In the genomic region with DNA sequence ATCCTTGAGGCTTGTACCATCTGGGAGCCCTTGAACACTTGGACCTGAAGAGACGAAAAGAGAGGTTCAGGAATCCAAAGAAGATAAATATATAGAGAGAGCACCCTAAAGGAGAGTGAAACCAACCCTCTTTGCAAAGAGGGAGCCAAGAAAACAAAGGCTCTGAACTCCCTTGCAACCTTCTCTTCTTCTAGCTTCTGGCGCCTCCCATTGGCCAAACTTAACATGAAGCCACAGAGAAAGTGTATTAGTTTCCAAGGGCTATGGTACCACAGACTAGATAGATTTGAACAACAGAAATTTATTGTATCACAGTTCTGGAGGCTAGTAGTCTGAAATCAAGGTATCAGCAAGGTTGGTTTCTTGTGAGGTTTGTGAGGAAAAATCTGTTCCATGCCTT, we compare ENCODE assay signal across 9 cellular contexts.
DNase-seq lines count a peak whose midpoint lies in the region; ATAC-seq, FAIRE-seq and TF ChIP-seq lines count a peak whose summit lies in the region.
"Had no signal": no experiment of that assay in that cellular context is flagged by ENCODE, and none has a peak within 500 bp of the region (broad histone marks: within the 10 kb centered on the region; RNA-seq: fewer than 3 reads in every experiment).

No MANE protein-coding gene starts in this region.

- POLR2A ChIA-PET in GM12878 (lab: Charles Lee), result no interaction called here

- peak; percentile 81 for ATAC-seq in GM18868 (IDR thresholded peaks at IDR 0.05; ENCODE audit: unreplicated experiment)
- ATAC-seq in GM12878, result no peak
- no peak for ATAC-seq in aorta (ENCODE audit: low FRiP score)
- ATAC-seq in GM19023 (IDR thresholded peaks at IDR 0.05; ENCODE audit: unreplicated experiment), result no peak

- H3K36me3 ChIP-seq in GM12878 (ENCODE audit: control insufficient read depth in 2 of 2, insufficient read depth in 2 of 2, low read length in 1 of 2) (no peaks in the 10 kb centered on the region), mesenchymal stem cell (ENCODE audit: control insufficient read depth in 1 of 2, insufficient read depth in 2 of 2, low read depth in 1 of 2, low read length in 2 of 2) (no peaks in the 10 kb centered on the region), aorta (ENCODE audit: control insufficient read depth in 1 of 2, insufficient read depth in 2 of 2, low read length in 1 of 2) (no peaks in the 10 kb centered on the region)
- H3K36me3 ChIP-seq: vagina had no signal

- H3K79me1 ChIP-seq in mesenchymal stem cell (replicated peaks; ENCODE audit: low read length, poor library complexity, severe bottlenecking), result no peaks in the 10 kb centered on the region

- H3K4me3 ChIP-seq in GM12878, result no peak overlapping the region
- H3K4me3 ChIP-seq in mesenchymal stem cell (ENCODE audit: insufficient read depth in 1 of 2, low read depth in 1 of 2, low read length in 2 of 2), result peak overlapping the region in 1 of 2 experiments; percentile 60
- H3K4me3 ChIP-seq in aorta (ENCODE audit: low read length in 2 of 2), result no peak overlapping the region
- H3K4me3 ChIP-seq: vagina had no signal

- no peak for TF ChIP-seq EP300 in GM12878 (IDR thresholded peaks at IDR 0.05; ENCODE audit: borderline replicate concordance in 1 of 2, control insufficient read depth in 1 of 2, low read depth in 2 of 2, low read length in 2 of 2)

- no peak overlapping the region for H4K91ac ChIP-seq in mesenchymal stem cell (ENCODE audit: low read length)

- no peak overlapping the region for H2BK5ac ChIP-seq in mesenchymal stem cell (ENCODE audit: low read depth, low read length, poor library complexity, severe bottlenecking)

- H2BK120ac ChIP-seq in mesenchymal stem cell (ENCODE audit: low read depth, low read length), result no peak overlapping the region

- no TSS peak for BruUV-seq in GM12878 (replicated peaks; lab: Mats Ljungman, UMichigan)

- in situ Hi-C loops in GM12878 (cut with MboI), result no loop called here

- intact Hi-C loops in GM12878 (cut with micrococcal nuclease; ENCODE audit: unreplicated experiment), result no loop called here
- intact Hi-C loops in aorta (cut with DNase I), result no loop called here

- TF ChIP-seq POLR2A in GM12878 (IDR thresholded peaks at IDR 0.05; ENCODE audit: low read depth, low read length), result no peak

- H3K27ac ChIP-seq in GM12878 (ENCODE audit: control insufficient read depth, insufficient read depth), result no peak overlapping the region
- H3K27ac ChIP-seq in mesenchymal stem cell (ENCODE audit: low read length, poor library complexity, severe bottlenecking), result no peak overlapping the region
- H3K27ac ChIP-seq in aorta (ENCODE audit: low read depth in 1 of 2, low read length in 2 of 2), result no peak overlapping the region
- H3K27ac ChIP-seq: vagina had no signal

- H3K4me2 ChIP-seq in GM12878 (ENCODE audit: control insufficient read depth, insufficient read depth), result no peak overlapping the region
- H3K4me2 ChIP-seq in mesenchymal stem cell (ENCODE audit: low read length, poor library complexity, severe bottlenecking), result no peak overlapping the region

- no peaks in the 10 kb centered on the region for H3K27me3 ChIP-seq in GM12878 (replicated peaks in 1 of 2; ENCODE audit: control insufficient read depth in 2 of 2, insufficient read depth in 2 of 2, low read length in 1 of 2)
- H3K27me3 ChIP-seq in mesenchymal stem cell (ENCODE audit: control insufficient read depth in 1 of 2, insufficient read depth in 1 of 2, low read length in 2 of 2), result no peaks in the 10 kb centered on the region
- H3K27me3 ChIP-seq in aorta (ENCODE audit: control insufficient read depth in 1 of 2, insufficient read depth in 2 of 2, low read length in 1 of 2), result no peaks in the 10 kb centered on the region
- H3K27me3 ChIP-seq: vagina had no signal

- RAD21 ChIA-PET in GM12878 (lab: Charles Lee; ENCODE audit: unreplicated experiment), result interaction anchor here (2.2 kb wide), 1 partner anchor 483 kb away, joined by 7 read pairs; no protein-coding TSS in a partner anchor

- 0% methylated on average over 2 of the region's 2 CpGs for WGBS in GM12878 (ENCODE audit: insufficient coverage, insufficient replicate concordance, low lambda C conversion rate, missing lambda C conversion rate)
- 29% methylated on average over 2 of the region's 2 CpGs for WGBS in mesenchymal stem cell
- 12 to 18% methylated on average over 2 of the region's 2 CpGs for WGBS in aorta, 2 donors

- H2BK15ac ChIP-seq in mesenchymal stem cell (ENCODE audit: low read depth, poor library complexity, severe bottlenecking), result no peak overlapping the region

- H3K9me3 ChIP-seq in GM12878 (replicated peaks; ENCODE audit: control insufficient read depth, insufficient read depth, low read length), result no peaks in the 10 kb centered on the region
- H3K9me3 ChIP-seq in mesenchymal stem cell (ENCODE audit: control insufficient read depth, low read length), result no peaks in the 10 kb centered on the region
- no peaks in the 10 kb centered on the region for H3K9me3 ChIP-seq in aorta (ENCODE audit: control insufficient read depth, low read length)
- H3K9me3 ChIP-seq: vagina had no signal

- no peak overlapping the region for H3K14ac ChIP-seq in mesenchymal stem cell (ENCODE audit: low read length in 2 of 2)

- no peak overlapping the region for H3K23ac ChIP-seq in mesenchymal stem cell (ENCODE audit: low read length in 2 of 2)

- no peaks in the 10 kb centered on the region for H3K79me2 ChIP-seq in GM12878 (ENCODE audit: control insufficient read depth, insufficient read depth, low read length)

- peak; percentile 59 for TF ChIP-seq RAD21 in GM12878 (IDR thresholded peaks at IDR 0.05; ENCODE audit: insufficient read depth, low read depth, low read length)

- no peak overlapping the region for H2AK5ac ChIP-seq in mesenchymal stem cell (ENCODE audit: low read length, severe bottlenecking)

- H2BK12ac ChIP-seq in mesenchymal stem cell (ENCODE audit: low read length in 2 of 2), result no peak overlapping the region

- SMC1A ChIA-PET in GM12878 (lab: Charles Lee; ENCODE audit: uncharacterized antibody, unreplicated experiment), result interaction anchor here (0.7 to 1.1 kb wide), 2 partner anchors 483 kb away, joined by 3 read pairs; no protein-coding TSS in a partner anchor

- H2AFZ ChIP-seq in GM12878 (ENCODE audit: control insufficient read depth, low read depth, low read length) (no peak overlapping the region), mesenchymal stem cell (ENCODE audit: low read depth, low read length) (no peak overlapping the region)

- no peak for TF ChIP-seq CTCF in GM12878 (IDR thresholded peaks at IDR 0.05 in 2 of 3, conservative IDR thresholded peaks at IDR 0.05 in 1 of 3; ENCODE audit: control insufficient read depth in 2 of 3, extremely low read depth in 1 of 3, insufficient read depth in 1 of 3, low read depth in 3 of 3, low read length in 3 of 3)

- FAIRE-seq in GM12878 (lab: Jason Lieb, UNC), result no peak

- H3K9ac ChIP-seq in GM12878 (ENCODE audit: control insufficient read depth, insufficient read depth, low read length), result no peak overlapping the region
- peak overlapping the region; percentile 49 for H3K9ac ChIP-seq in mesenchymal stem cell (ENCODE audit: low read length)

- H4K8ac ChIP-seq in mesenchymal stem cell (ENCODE audit: low read length), result no peak overlapping the region

- no peaks in the 10 kb centered on the region for H4K20me1 ChIP-seq in GM12878 (ENCODE audit: control insufficient read depth, insufficient read depth)

- no peak overlapping the region for H3K4ac ChIP-seq in mesenchymal stem cell (ENCODE audit: low read depth in 1 of 2, low read length in 2 of 2)

- H3K4me1 ChIP-seq in GM12878 (ENCODE audit: control insufficient read depth, insufficient read depth, low read length), result no peaks in the 10 kb centered on the region
- H3K4me1 ChIP-seq in mesenchymal stem cell (ENCODE audit: control insufficient read depth, insufficient read depth, low read depth, low read length), result no peaks in the 10 kb centered on the region
- H3K4me1 ChIP-seq in aorta (ENCODE audit: control insufficient read depth in 1 of 2, insufficient read depth in 2 of 2, low read length in 2 of 2), result no peaks in the 10 kb centered on the region
- H3K4me1 ChIP-seq: vagina had no signal

- H3K18ac ChIP-seq in mesenchymal stem cell (ENCODE audit: low read depth in 1 of 2, low read length in 2 of 2), result no peak overlapping the region

- CTCF ChIA-PET in GM12878 (lab: Yijun Ruan, JAX), result interaction anchor here (1.4 to 2.1 kb wide), 2 partner anchors 483 to 568 kb away, joined by 3 to 4 read pairs; no protein-coding TSS in a partner anchor

- DNase-seq in NCI-H1105 (lab: John Stamatoyannopoulos, UW), result peak; percentile 28
- no peak for DNase-seq in GM12878 (ENCODE audit: low read depth, low spot score)
- DNase-seq in mesenchymal stem cell, result peak; percentile 80
- no peak for DNase-seq in aorta
- DNase-seq in SK-N-DZ (ENCODE audit: low spot score), result no peak
- DNase-seq in GM19238 (ENCODE audit: insufficient read length, low spot score), result no peak

TF ChIP-seq in GM12878, 131 proteins besides CTCF, POLR2A, EP300 and RAD21 (continues in another document):
- TF ChIP-seq, protein P1, sequence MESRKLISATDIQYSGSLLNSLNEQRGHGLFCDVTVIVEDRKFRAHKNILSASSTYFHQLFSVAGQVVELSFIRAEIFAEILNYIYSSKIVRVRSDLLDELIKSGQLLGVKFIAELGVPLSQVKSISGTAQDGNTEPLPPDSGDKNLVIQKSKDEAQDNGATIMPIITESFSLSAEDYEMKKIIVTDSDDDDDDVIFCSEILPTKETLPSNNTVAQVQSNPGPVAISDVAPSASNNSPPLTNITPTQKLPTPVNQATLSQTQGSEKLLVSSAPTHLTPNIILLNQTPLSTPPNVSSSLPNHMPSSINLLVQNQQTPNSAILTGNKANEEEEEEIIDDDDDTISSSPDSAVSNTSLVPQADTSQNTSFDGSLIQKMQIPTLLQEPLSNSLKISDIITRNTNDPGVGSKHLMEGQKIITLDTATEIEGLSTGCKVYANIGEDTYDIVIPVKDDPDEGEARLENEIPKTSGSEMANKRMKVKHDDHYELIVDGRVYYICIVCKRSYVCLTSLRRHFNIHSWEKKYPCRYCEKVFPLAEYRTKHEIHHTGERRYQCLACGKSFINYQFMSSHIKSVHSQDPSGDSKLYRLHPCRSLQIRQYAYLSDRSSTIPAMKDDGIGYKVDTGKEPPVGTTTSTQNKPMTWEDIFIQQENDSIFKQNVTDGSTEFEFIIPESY (IDR thresholded peaks at IDR 0.05), result no peak
- TF ChIP-seq YBX1 (IDR thresholded peaks at IDR 0.05), result no peak

Comparison
In these comparisons a context has a peak if more than half of its experiments do, and no peak if none do; other contexts are left out.
1. DNase-seq: peak in NCI-H1105 (single experiment) and mesenchymal stem cell (single experiment); none in GM12878 (single experiment), aorta (0 of 2), SK-N-DZ (single experiment) and GM19238 (single experiment).